ENCODE assay signal across 8 cellular contexts in the genomic region with DNA sequence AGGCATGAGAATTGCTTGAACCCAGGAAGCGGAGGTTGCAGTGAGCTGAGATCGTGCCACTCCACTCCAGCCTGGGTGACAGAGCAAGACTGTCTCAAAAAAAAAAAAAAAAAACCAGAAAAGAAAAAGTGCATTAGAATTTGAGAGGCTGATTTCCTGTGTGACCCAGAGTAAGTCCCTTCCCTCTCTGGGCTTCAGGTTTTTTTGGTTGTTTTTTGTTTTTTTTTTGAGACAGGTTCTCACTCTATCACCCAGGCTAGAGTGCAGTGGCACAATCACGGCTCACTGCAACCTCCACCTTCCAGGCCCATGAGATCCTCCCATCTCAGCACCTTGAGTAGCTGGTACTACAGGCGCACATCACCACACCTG. TPM values are rescaled to one million over a fixed set of nuclear protein-coding genes. Genes with fewer than 3 reads are reported as not detected.
A peak's percentile ranks its signal among the peaks of the same experiment; 100 is the strongest.
DNase-seq lines count a peak whose midpoint lies in the region; ATAC-seq and TF ChIP-seq lines count a peak whose summit lies in the region.
"Not testable (repeated sequence)": the region's sequence is repeated elsewhere in the genome, so short reads cannot be mapped to it uniquely, and the experiment has no call there.

No MANE protein-coding gene starts in this region.

- H3K27ac ChIP-seq in AG04450 (ENCODE audit: low read depth, low read length) (peak overlapping the region; percentile 47), PC-3 (ENCODE audit: low read length) (peak overlapping the region; percentile 100), adrenal gland (peak overlapping the region in 3 of 5 donors; percentile 66 to 98 (median 78)), dorsolateral prefrontal cortex (peak overlapping the region in 39 of 59 donors; percentile 7 to 97 (median 84)), cardiac muscle cell (peak overlapping the region; percentile 57), mesenchymal stem cell (ENCODE audit: low read length, poor library complexity, severe bottlenecking) (peak overlapping the region; percentile 55), sigmoid colon (peak overlapping the region; percentile 83 to 92 (median 87)), tibial artery (peak overlapping the region; percentile 76 to 82)

- intact Hi-C loops in PC-3 (cut with micrococcal nuclease); adrenal gland (cut with DNase I); dorsolateral prefrontal cortex (cut with DNase I); sigmoid colon (cut with DNase I): not testable (repeated sequence)
- intact Hi-C loops in tibial artery (cut with DNase I; ENCODE audit: low total_unique reads) = loop anchor here (5.0 kb wide), 1 partner anchor 126 kb away; no protein-coding TSS in a partner anchor

- not testable (repeated sequence) for H2BK5ac ChIP-seq in mesenchymal stem cell (ENCODE audit: low read depth, low read length, poor library complexity, severe bottlenecking)

- not testable (repeated sequence) for DNase-seq in AG04450 (ENCODE audit: low read depth, low spot score); PC-3; adrenal gland; dorsolateral prefrontal cortex; cardiac muscle cell (ENCODE audit: low read depth in 1 of 2, low spot score in 1 of 2); mesenchymal stem cell; sigmoid colon; tibial artery

- TF ChIP-seq EP300 in sigmoid colon (IDR thresholded peaks at IDR 0.05) = not testable (repeated sequence)

- WGBS in adrenal gland, 4 donors = 85 to 95% (median 92%) methylated on average over 4 of the region's 4 CpGs
- WGBS in mesenchymal stem cell = 96% methylated on average over 3 of the region's 4 CpGs
- WGBS in sigmoid colon, 2 donors = 95 to 97% methylated on average over 4 of the region's 4 CpGs

- H3K9ac ChIP-seq in PC-3 (ENCODE audit: low read length) = peak overlapping the region; percentile 99
- peak overlapping the region; percentile 51 for H3K9ac ChIP-seq in mesenchymal stem cell (ENCODE audit: low read length)

- CTCF ChIA-PET in AG04450 (lab: Charles Lee) = interaction anchor here (0.5 to 10.1 kb wide), 4 partner anchors 18 to 122 kb away, joined by 3 to 79 read pairs (median 4); no protein-coding TSS in a partner anchor
- CTCF ChIA-PET in PC-3 (lab: Charles Lee) = not testable (repeated sequence)

- H3K23ac ChIP-seq in mesenchymal stem cell (ENCODE audit: low read length in 2 of 2) = not testable (repeated sequence)

- not testable (repeated sequence) for H3K9me2 ChIP-seq in PC-3 (replicated peaks; ENCODE audit: low read length)

- not testable (repeated sequence) for H3K36me3 ChIP-seq in PC-3 (ENCODE audit: low read depth, low read length); cardiac muscle cell
- peaks cover 0 to 21% of the 10 kb centered on the region in 2 donors for H3K36me3 ChIP-seq in adrenal gland (replicated peaks in 1 of 2)
- H3K36me3 ChIP-seq in mesenchymal stem cell (ENCODE audit: control insufficient read depth in 1 of 2, insufficient read depth in 2 of 2, low read depth in 1 of 2, low read length in 2 of 2) = peaks cover 26 to 34% of the 10 kb centered on the region in 2 experiments
- peaks cover 7 to 19% (median 9%) of the 10 kb centered on the region in 4 donors for H3K36me3 ChIP-seq in sigmoid colon
- H3K36me3 ChIP-seq in tibial artery = peaks cover 18 to 21% (median 20%) of the 10 kb centered on the region in 3 donors

- H4K20me1 ChIP-seq in PC-3 (ENCODE audit: low read length) = not testable (repeated sequence)

- H3K4ac ChIP-seq in mesenchymal stem cell (ENCODE audit: low read depth in 1 of 2, low read length in 2 of 2) = not testable (repeated sequence)

- H2AFZ ChIP-seq in PC-3 (ENCODE audit: low read length); mesenchymal stem cell (ENCODE audit: low read depth, low read length): not testable (repeated sequence)

- H3K9me3 ChIP-seq in AG04450 (ENCODE audit: control insufficient read depth, insufficient read depth, low read length); PC-3 (ENCODE audit: low read length); adrenal gland (replicated peaks in 1 of 3); cardiac muscle cell (ENCODE audit: low read depth); mesenchymal stem cell (ENCODE audit: control insufficient read depth, low read length); sigmoid colon; tibial artery: not testable (repeated sequence)

- peaks cover 16% of the 10 kb centered on the region for H3K79me2 ChIP-seq in PC-3 (ENCODE audit: low read length)

- not testable (repeated sequence) for H3K14ac ChIP-seq in mesenchymal stem cell (ENCODE audit: low read length in 2 of 2)

- H3K4me1 ChIP-seq in PC-3 (ENCODE audit: insufficient read depth, low read length) (peaks cover 61% of the 10 kb centered on the region), adrenal gland (replicated peaks in 1 of 2) (peaks cover 42 to 64% of the 10 kb centered on the region in 2 donors), cardiac muscle cell (ENCODE audit: low read depth) (peaks cover 51% of the 10 kb centered on the region), mesenchymal stem cell (ENCODE audit: control insufficient read depth, insufficient read depth, low read depth, low read length) (peaks cover 66% of the 10 kb centered on the region), sigmoid colon (peaks cover 0 to 86% (median 81%) of the 10 kb centered on the region in 4 donors), tibial artery (peaks cover 4 to 83% (median 68%) of the 10 kb centered on the region in 4 donors)

- not testable (repeated sequence) for H2BK120ac ChIP-seq in mesenchymal stem cell (ENCODE audit: low read depth, low read length)

- peaks cover 21% of the 10 kb centered on the region for H3F3A ChIP-seq in PC-3 (ENCODE audit: low read length, unreplicated experiment)

- H2BK12ac ChIP-seq in mesenchymal stem cell (ENCODE audit: low read length in 2 of 2) = not testable (repeated sequence)

- not testable (repeated sequence) for H4K91ac ChIP-seq in mesenchymal stem cell (ENCODE audit: low read length)

- H3K18ac ChIP-seq in mesenchymal stem cell (ENCODE audit: low read depth in 1 of 2, low read length in 2 of 2) = not testable (repeated sequence)

- TF ChIP-seq CTCF in AG04450 (IDR thresholded peaks at IDR 0.05; ENCODE audit: low read depth, low read length); PC-3 (conservative IDR thresholded peaks at IDR 0.05; ENCODE audit: low read depth, low read length); adrenal gland (IDR thresholded peaks at IDR 0.05); dorsolateral prefrontal cortex (IDR thresholded peaks at IDR 0.05 in 54 of 56, conservative IDR thresholded peaks at IDR 0.05 in 2 of 56; ENCODE audit: low read depth in 1 of 56, partially characterized antibody in 56 of 56); cardiac muscle cell (IDR thresholded peaks at IDR 0.05; ENCODE audit: low read depth, low read length); sigmoid colon (IDR thresholded peaks at IDR 0.05); tibial artery (IDR thresholded peaks at IDR 0.05): not testable (repeated sequence)

- H3K79me1 ChIP-seq in mesenchymal stem cell (replicated peaks; ENCODE audit: low read length, poor library complexity, severe bottlenecking) = peaks cover 26% of the 10 kb centered on the region

- not testable (repeated sequence) for H2AK5ac ChIP-seq in mesenchymal stem cell (ENCODE audit: low read length, severe bottlenecking)

- H4K8ac ChIP-seq in mesenchymal stem cell (ENCODE audit: low read length) = not testable (repeated sequence)

- H3K27me3 ChIP-seq in AG04450 (ENCODE audit: control insufficient read depth, insufficient read depth, low read length); PC-3 (ENCODE audit: low read length); adrenal gland; dorsolateral prefrontal cortex; cardiac muscle cell; mesenchymal stem cell (ENCODE audit: control insufficient read depth in 1 of 2, insufficient read depth in 1 of 2, low read length in 2 of 2); sigmoid colon; tibial artery: not testable (repeated sequence)

- TF ChIP-seq POLR2A in adrenal gland (IDR thresholded peaks at IDR 0.05); sigmoid colon (IDR thresholded peaks at IDR 0.05): not testable (repeated sequence)

- not testable (repeated sequence) for H2BK15ac ChIP-seq in mesenchymal stem cell (ENCODE audit: low read depth, poor library complexity, severe bottlenecking)

- not testable (repeated sequence) for BruUV-seq in PC-3 (replicated peaks; lab: Mats Ljungman, UMichigan)

- not testable (repeated sequence) for ATAC-seq in PC-3

- H3K4me2 ChIP-seq in PC-3 (ENCODE audit: low read length) = peak overlapping the region; percentile 68
- H3K4me2 ChIP-seq in mesenchymal stem cell (ENCODE audit: low read length, poor library complexity, severe bottlenecking) = not testable (repeated sequence)

- H3K4me3 ChIP-seq in AG04450 (ENCODE audit: low read depth, low read length); PC-3 (ENCODE audit: low read length); adrenal gland; dorsolateral prefrontal cortex; cardiac muscle cell; sigmoid colon; tibial artery: not testable (repeated sequence)
- H3K4me3 ChIP-seq in mesenchymal stem cell (ENCODE audit: insufficient read depth in 1 of 2, low read depth in 1 of 2, low read length in 2 of 2) = peak overlapping the region in 1 of 2 experiments; percentile 52

- POLR2A ChIA-PET in AG04450 (lab: Yijun Ruan, JAX) (interaction anchor here (1.0 to 1.6 kb wide), 3 partner anchors 11 to 48 kb away, joined by 3 to 4 read pairs (median 3); a partner anchor contains a TSS), PC-3 (lab: Charles Lee; ENCODE audit: unreplicated experiment) (interaction anchor here (0.6 to 1.1 kb wide), 3 partner anchors 62 to 235 kb away, joined by 3 to 4 read pairs (median 3); a partner anchor contains a TSS)

RNA-seq across cellular contexts. Expression of a gene that starts 48.3 kb away (rescaled TPM):
- polyA plus RNA-seq in AG04450 (2011; rRNA removed) (54.8 and 62.7 TPM in 2 replicates), adrenal gland (10 to 100 TPM; 18.9 to 94.6 (median 29.0) TPM), cardiac muscle cell (53.4 and 69.2 TPM in 2 replicates), sigmoid colon (10 to 100 TPM; 30.0 to 69.6 (median 30.5) TPM)
- polyA minus RNA-seq in AG04450 (2011; rRNA and poly(A)+ RNA removed) = 50.8 and 57.3 TPM in 2 replicates
- total RNA-seq in PC-3 (2014; rRNA removed) (20.7 and 32.4 TPM in 2 replicates), adrenal gland (100 to 1,000 TPM in 4 of 8 donors, 10 to 100 TPM in 4; 47.3 to 159 (median 93.4) TPM), dorsolateral prefrontal cortex (100 to 1,000 TPM in 6 of 120 experiments, 10 to 100 TPM in 114; 36.2 to 128 (median 63.6) TPM), cardiac muscle cell (18.8 and 32.7 TPM in 2 replicates), sigmoid colon (10 to 100 TPM; 43.9 to 63.2 (median 59.9) TPM)
- polyA plus RNA-seq in mesenchymal stem cell (2013, experiment 1 of 2) = 68.4 TPM
- 68.6 TPM for polyA plus RNA-seq in mesenchymal stem cell (2013, experiment 2 of 2)

Comparison
In these comparisons a context has a peak if more than half of its experiments do, and no peak if none do; other contexts are left out.
1. H3K27ac ChIP-seq: peak in every context shown above with its lines; median percentile 100 in PC-3; 87 in sigmoid colon; 84 in dorsolateral prefrontal cortex; 79 in tibial artery; 78 in adrenal gland; 57 in cardiac muscle cell; 55 in mesenchymal stem cell; 47 in AG04450.